In genomic region chr13:100542546-100543156, GRCh38 we compare ENCODE assay signal across 8 cellular contexts. TPM values are rescaled to one million over a fixed set of nuclear protein-coding genes. Genes with fewer than 3 reads are reported as not detected.
DNase-seq lines count a peak whose midpoint lies in the region; ATAC-seq and TF ChIP-seq lines count a peak whose summit lies in the region.

No MANE protein-coding gene starts in this region.

- H3K36me3 ChIP-seq in Peyer's patch (no peaks in the 10 kb centered on the region), esophagus squamous epithelium (no peaks in the 10 kb centered on the region)

- H3K4me3 ChIP-seq in Peyer's patch (no peak overlapping the region), esophagus squamous epithelium (peak overlapping the region in 1 of 4 donors; percentile 2)

- H3K4me1 ChIP-seq in Peyer's patch (no peaks in the 10 kb centered on the region), esophagus squamous epithelium (peaks cover 27 to 68% (median 44%) of the 10 kb centered on the region in 3 donors)

- intact Hi-C loops in esophagus squamous epithelium (cut with DNase I), result no loop called here

- H3K27ac Mint-ChIP-seq in stimulated activated memory B cell treated with anti-CD40 and anti-IgM and Interleukin-4, amounts not matched to agents 10 μg/mL and 1 μg/mL and 100 μg/mL, for 72 hours, result no peak overlapping the region

- peak; percentile 5 for DNase-seq in NCI-H1105 treated with DMSO at 0.1 percent for 48 hours (lab: John Stamatoyannopoulos, UW)
- DNase-seq in NCI-H1105 (lab: John Stamatoyannopoulos, UW), result no peak
- peak in 2 of 3 donors; percentile 10 to 30 for DNase-seq in Peyer's patch
- DNase-seq in esophagus squamous epithelium (lab: John Stamatoyannopoulos, UW), result no peak
- DNase-seq in activated effector memory CD4-positive, alpha-beta T cell treated with Interleukin-2 at 50 U/mL for 16 hours, result no peak

- no peaks in the 10 kb centered on the region for H3K27me3 ChIP-seq in Peyer's patch
- no peaks in the 10 kb centered on the region for H3K27me3 ChIP-seq in esophagus squamous epithelium

- no peak overlapping the region for H3K4me3 Mint-ChIP-seq in stimulated activated memory B cell treated with anti-CD40 and anti-IgM and Interleukin-4, amounts not matched to agents 10 μg/mL and 1 μg/mL and 100 μg/mL, for 72 hours

- peaks cover 23% of the 10 kb centered on the region for H3K36me3 Mint-ChIP-seq in stimulated activated memory B cell treated with anti-CD40 and anti-IgM and Interleukin-4, amounts not matched to agents 10 μg/mL and 1 μg/mL and 100 μg/mL, for 72 hours

- no peak for TF ChIP-seq POLR2A in Peyer's patch (IDR thresholded peaks at IDR 0.05)
- no peak for TF ChIP-seq POLR2A in esophagus squamous epithelium (IDR thresholded peaks at IDR 0.05)

- H3K4me1 Mint-ChIP-seq in stimulated activated memory B cell treated with anti-CD40 and anti-IgM and Interleukin-4, amounts not matched to agents 10 μg/mL and 1 μg/mL and 100 μg/mL, for 72 hours, result peaks cover 7% of the 10 kb centered on the region

- no peak overlapping the region for H3K27ac ChIP-seq in Peyer's patch
- peak overlapping the region; percentile 40 to 72 (median 66) for H3K27ac ChIP-seq in esophagus squamous epithelium

- no peaks in the 10 kb centered on the region for H3K27me3 Mint-ChIP-seq in stimulated activated memory B cell treated with anti-CD40 and anti-IgM and Interleukin-4, amounts not matched to agents 10 μg/mL and 1 μg/mL and 100 μg/mL, for 72 hours

- peak; percentile 18 to 47 (median 42) for TF ChIP-seq CTCF in Peyer's patch (IDR thresholded peaks at IDR 0.05)
- TF ChIP-seq CTCF in esophagus squamous epithelium (IDR thresholded peaks at IDR 0.05), result peak in 4 of 6 experiments; percentile 37 to 60 (median 51)

- H3K9me3 Mint-ChIP-seq in stimulated activated memory B cell treated with anti-CD40 and anti-IgM and Interleukin-4, amounts not matched to agents 10 μg/mL and 1 μg/mL and 100 μg/mL, for 72 hours, result no peaks in the 10 kb centered on the region

- no peaks in the 10 kb centered on the region for H3K9me3 ChIP-seq in Peyer's patch
- H3K9me3 ChIP-seq in esophagus squamous epithelium, result no peaks in the 10 kb centered on the region

- 17 to 46% methylated on average over 11 to 12 of the region's 12 CpGs for WGBS in esophagus squamous epithelium, 2 donors

- ATAC-seq in GM19372 (IDR thresholded peaks at IDR 0.05; ENCODE audit: low read depth, unreplicated experiment), result peak; percentile 98
- peak; percentile 91 for ATAC-seq in HG03175 (IDR thresholded peaks at IDR 0.05; ENCODE audit: unreplicated experiment)
- peak; percentile 53 for ATAC-seq in stimulated activated memory B cell treated with anti-CD40 and anti-IgM and Interleukin-4, amounts not matched to agents 10 μg/mL and 1 μg/mL and 100 μg/mL, for 72 hours

RNA-seq across cellular contexts. Expression of gene GGACT, which starts 45.9 kb away (rescaled TPM):
- total RNA-seq in Peyer's patch (10 to 100 TPM in 2 of 4 donors, 1 to 10 TPM in 2; 8.8 to 37.4 (median 9.7) TPM), esophagus squamous epithelium (1 to 10 TPM in 3 of 4 donors, under 1 TPM in 1; 0.75 to 5.1 (median 2.0) TPM)

Comparison
In these comparisons a context has a peak if more than half of its experiments do, and no peak if none do; other contexts are left out.
1. DNase-seq: peak in NCI-H1105 treated with DMSO at 0.1 percent for 48 hours (single experiment) and Peyer's patch (2 of 3); none in NCI-H1105 (single experiment), esophagus squamous epithelium (single experiment) and activated effector memory CD4-positive, alpha-beta T cell treated with Interleukin-2 at 50 U/mL for 16 hours (single experiment).
2. H3K27ac ChIP-seq: peak in esophagus squamous epithelium (4 of 4); none in Peyer's patch (0 of 4).
3. Peak in every context shown above with its lines, with median percentiles within 50 percentile points of each other: ATAC-seq.